ENCODE assay signal across 20 cellular contexts in genomic region chr3:50137567-50137966, GRCh38. TPM values are rescaled to one million over a fixed set of nuclear protein-coding genes. Genes with fewer than 3 reads are reported as not detected.
A peak's percentile ranks its signal among the peaks of the same experiment; 100 is the strongest.
DNase-seq lines count a peak whose midpoint lies in the region; ATAC-seq, FAIRE-seq and TF ChIP-seq lines count a peak whose summit lies in the region.
"Had no signal": no experiment of that assay in that cellular context is flagged by ENCODE, and none has a peak within 500 bp of the region (broad histone marks: within the 10 kb centered on the region; RNA-seq: fewer than 3 reads in every experiment).

No MANE protein-coding gene starts in this region.

- no peak overlapping the region for H2BK120ac ChIP-seq in mesenchymal stem cell (ENCODE audit: low read depth, low read length)

- no peak for TF ChIP-seq EP300 in HepG2 (IDR thresholded peaks at IDR 0.05; ENCODE audit: low read depth in 2 of 2, low read length in 2 of 2)
- no peak for TF ChIP-seq EP300 in HepG2 (CRISPR knock-in tag; IDR thresholded peaks at IDR 0.05; ENCODE audit: borderline replicate concordance)

- H2AK5ac ChIP-seq in mesenchymal stem cell (ENCODE audit: low read length, severe bottlenecking) = peak overlapping the region; percentile 24

- no peak overlapping the region for H3K4me3 Mint-ChIP-seq in glutamatergic neuron (ENCODE audit: unreplicated experiment)
- H3K4me3 Mint-ChIP-seq: CD4-positive, CD25-positive, alpha-beta regulatory T cell had no signal

- H3K27ac ChIP-seq in HepG2 (ENCODE audit: extremely low read length, insufficient read depth, low read length) (no peak overlapping the region), right lobe of liver (no peak overlapping the region), VCaP (peak overlapping the region; percentile 59; the same call in 1 of the 2 replicates), mesenchymal stem cell (ENCODE audit: low read length, poor library complexity, severe bottlenecking) (no peak overlapping the region)
- H3K27ac ChIP-seq: A549 had no signal

- H4K20me1 ChIP-seq in HepG2 (ENCODE audit: insufficient read depth, low read length) = no peaks in the 10 kb centered on the region

- POLR2A ChIA-PET in HepG2 (lab: Yijun Ruan, JAX) = interaction anchor here (0.9 to 1.9 kb wide), 3 partner anchors 10 to 19 kb away, joined by 3 to 6 read pairs (median 3); no protein-coding TSS in a partner anchor

- H3K27me3 ChIP-seq in HepG2 (ENCODE audit: control insufficient read depth in 1 of 2, insufficient read depth in 2 of 2, low read length in 2 of 2) (peaks cover 28 to 67% of the 10 kb centered on the region in 2 experiments; a peak in 4 of 5 replicates), right lobe of liver (no peaks in the 10 kb centered on the region), mesenchymal stem cell (ENCODE audit: control insufficient read depth in 1 of 2, insufficient read depth in 1 of 2, low read length in 2 of 2) (peaks cover 50 to 52% of the 10 kb centered on the region in 2 experiments)

- no peak for DNase-seq in HepG2 (ENCODE audit: low spot score)
- DNase-seq in right lobe of liver = no peak
- DNase-seq in mesenchymal stem cell = no peak
- no peak for DNase-seq in DMS153 (lab: John Stamatoyannopoulos, UW)
- DNase-seq in glutamatergic neuron = no peak
- DNase-seq: CD4-positive, CD25-positive, alpha-beta regulatory T cell; KBM-7; NCI-H1092; NCI-H187; NCI-H446; NCI-H774; SHP77 treated with DMSO at 0.1 percent for 48 hours had no signal

- H3K4me3 ChIP-seq in HepG2 (replicated peaks in 1 of 3; ENCODE audit: insufficient read depth in 1 of 3, low read depth in 2 of 3, low read length in 3 of 3) (no peak overlapping the region), right lobe of liver (no peak overlapping the region), mesenchymal stem cell (ENCODE audit: insufficient read depth in 1 of 2, low read depth in 1 of 2, low read length in 2 of 2) (no peak overlapping the region)
- H3K4me3 ChIP-seq: A549, GM12878 had no signal

- H3K27ac Mint-ChIP-seq in glutamatergic neuron (ENCODE audit: unreplicated experiment) = no peak overlapping the region
- H3K27ac Mint-ChIP-seq: CD4-positive, CD25-positive, alpha-beta regulatory T cell had no signal

- peaks cover under 1% of the 10 kb centered on the region for H3K4me1 Mint-ChIP-seq in glutamatergic neuron (ENCODE audit: low read depth, unreplicated experiment)

- H3K79me1 ChIP-seq in mesenchymal stem cell (replicated peaks; ENCODE audit: low read length, poor library complexity, severe bottlenecking) = no peaks in the 10 kb centered on the region

- H4K91ac ChIP-seq in mesenchymal stem cell (ENCODE audit: low read length) = peak overlapping the region; percentile 30

- H3K79me2 ChIP-seq in HepG2 (ENCODE audit: insufficient read depth, low read length) = no peaks in the 10 kb centered on the region

- TF ChIP-seq POLR2A in HepG2 (IDR thresholded peaks at IDR 0.05; ENCODE audit: insufficient read depth in 1 of 2, low read depth in 2 of 2, low read length in 2 of 2) (no peak), right lobe of liver (IDR thresholded peaks at IDR 0.05) (no peak)

- H3K36me3 ChIP-seq in HepG2 (replicated peaks in 1 of 2; ENCODE audit: control insufficient read depth in 1 of 2, insufficient read depth in 2 of 2, low read length in 2 of 2) (no peaks in the 10 kb centered on the region), right lobe of liver (no peaks in the 10 kb centered on the region), mesenchymal stem cell (ENCODE audit: control insufficient read depth in 1 of 2, insufficient read depth in 2 of 2, low read depth in 1 of 2, low read length in 2 of 2) (no peaks in the 10 kb centered on the region)

- no peaks in the 10 kb centered on the region for H3K36me3 Mint-ChIP-seq in glutamatergic neuron (ENCODE audit: unreplicated experiment)
- H3K36me3 Mint-ChIP-seq: CD4-positive, CD25-positive, alpha-beta regulatory T cell had no signal

- TF ChIP-seq RAD21 in HepG2 (CRISPR knock-in tag; IDR thresholded peaks at IDR 0.05) = no peak

- H3K9ac ChIP-seq in HepG2 (ENCODE audit: insufficient read depth, low read depth, low read length) (no peak overlapping the region), mesenchymal stem cell (ENCODE audit: low read length) (no peak overlapping the region)

- H3K9me3 Mint-ChIP-seq in glutamatergic neuron (ENCODE audit: unreplicated experiment) = peaks cover 7% of the 10 kb centered on the region
- H3K9me3 Mint-ChIP-seq: CD4-positive, CD25-positive, alpha-beta regulatory T cell had no signal

- H2AFZ ChIP-seq in HepG2 (ENCODE audit: low read length) (no peak overlapping the region), mesenchymal stem cell (ENCODE audit: low read depth, low read length) (no peak overlapping the region)

- no peak overlapping the region for H3K18ac ChIP-seq in mesenchymal stem cell (ENCODE audit: low read depth in 1 of 2, low read length in 2 of 2)

- H2BK15ac ChIP-seq in mesenchymal stem cell (ENCODE audit: low read depth, poor library complexity, severe bottlenecking) = no peak overlapping the region

- H3K4me2 ChIP-seq in HepG2 (ENCODE audit: low read depth, low read length) (no peak overlapping the region), mesenchymal stem cell (ENCODE audit: low read length, poor library complexity, severe bottlenecking) (no peak overlapping the region)
- H3K4me2 ChIP-seq: A549 had no signal

- no peak for FAIRE-seq in HepG2 (lab: Jason Lieb, UNC)
- FAIRE-seq: A549, GM12878, GM18507 had no signal

- H3K27me3 Mint-ChIP-seq in glutamatergic neuron (ENCODE audit: unreplicated experiment) = peaks cover 13% of the 10 kb centered on the region

- TF ChIP-seq CTCF in HepG2 (CRISPR knock-in tag; IDR thresholded peaks at IDR 0.05) (no peak), right lobe of liver (IDR thresholded peaks at IDR 0.05) (no peak), VCaP (conservative IDR thresholded peaks at IDR 0.05) (no peak), glutamatergic neuron (IDR thresholded peaks at IDR 0.05; ENCODE audit: partially characterized antibody, unreplicated experiment) (no peak)

- no peak overlapping the region for H4K8ac ChIP-seq in mesenchymal stem cell (ENCODE audit: low read length)

- H3K9me3 ChIP-seq in HepG2 (ENCODE audit: low read length) (no peaks in the 10 kb centered on the region), right lobe of liver (no peaks in the 10 kb centered on the region), mesenchymal stem cell (ENCODE audit: control insufficient read depth, low read length) (no peaks in the 10 kb centered on the region)
- H3K9me3 ChIP-seq: A549 had no signal

- peak; percentile 9; the same call in 2 of the 3 replicates for ATAC-seq in HepG2
- no peak for ATAC-seq in right lobe of liver
- ATAC-seq in HG03565 (IDR thresholded peaks at IDR 0.05; ENCODE audit: unreplicated experiment) = no peak
- no peak for ATAC-seq in HG02678 (IDR thresholded peaks at IDR 0.05; ENCODE audit: unreplicated experiment)
- ATAC-seq: GM12878, HCT116 had no signal

- BruUV-seq in HepG2 (replicated peaks; lab: Mats Ljungman, UMichigan) = no TSS peak

- peaks cover 7% of the 10 kb centered on the region; the same call in 1 of the 2 replicates for H3K4me1 ChIP-seq in HepG2 (ENCODE audit: insufficient read depth, low read length)
- H3K4me1 ChIP-seq in right lobe of liver = no peaks in the 10 kb centered on the region
- peaks cover 27% of the 10 kb centered on the region for H3K4me1 ChIP-seq in mesenchymal stem cell (ENCODE audit: control insufficient read depth, insufficient read depth, low read depth, low read length)
- H3K4me1 ChIP-seq: A549 had no signal

- no peak overlapping the region for H2BK12ac ChIP-seq in mesenchymal stem cell (ENCODE audit: low read length in 2 of 2)

- CTCF ChIA-PET in HepG2 (lab: Yijun Ruan, JAX; ENCODE audit: low intra/inter-chr PET ratio, low total read pairs) = no interaction called here

- no peak overlapping the region for H2BK5ac ChIP-seq in mesenchymal stem cell (ENCODE audit: low read depth, low read length, poor library complexity, severe bottlenecking)

- intact Hi-C loops in HepG2 (cut with micrococcal nuclease; ENCODE audit: unreplicated experiment) (no loop called here), right lobe of liver (cut with DNase I) (no loop called here)

- no peak overlapping the region for H3K23ac ChIP-seq in mesenchymal stem cell (ENCODE audit: low read length in 2 of 2)

- in situ Hi-C loops in HepG2 (cut with HindIII; ENCODE audit: extremely low pct_ligation_motif_present, low pct_unique_long_range_greater_than_20kb) = no loop called here

- H3K4ac ChIP-seq in mesenchymal stem cell (ENCODE audit: low read depth in 1 of 2, low read length in 2 of 2) = no peak overlapping the region

- WGBS in HepG2 (ENCODE audit: low lambda C conversion rate) = 16% methylated on average over 4 of the region's 6 CpGs
- 76% methylated on average over 6 of the region's 6 CpGs for WGBS in right lobe of liver (ENCODE audit: insufficient coverage, low coverage, low lambda C conversion rate, missing lambda C conversion rate)
- WGBS in mesenchymal stem cell = 78% methylated on average over 5 of the region's 6 CpGs

- H3K14ac ChIP-seq in mesenchymal stem cell (ENCODE audit: low read length in 2 of 2) = no peak overlapping the region

RNA-seq across cellular contexts. Expression of gene SEMA3F, which starts 17.6 kb away (rescaled TPM):
- total RNA-seq in HepG2 (2016; rRNA removed; fragmentation: Illumina TruSeq; extraction: Trizol) (3.6 and 7.6 TPM in 2 replicates), right lobe of liver (1 to 10 TPM; 1.2 to 5.9 (median 4.2) TPM), glutamatergic neuron (ENCODE audit: unreplicated experiment) (41.2 TPM)
- 1.5 and 1.7 TPM in 2 replicates for total RNA-seq in HepG2 (2016; cell fraction: cytosol; rRNA removed; fragmentation: Illumina TruSeq; extraction: Trizol; ENCODE audit: low read depth)
- 3.6 and 8.8 TPM in 2 replicates for total RNA-seq in HepG2 (2016; cell fraction: insoluble cytoplasmic fraction; rRNA removed; fragmentation: Illumina TruSeq; extraction: Trizol)
- 4.9 and 5.4 TPM in 2 replicates for total RNA-seq in HepG2 (2016; cell fraction: membrane; rRNA removed; fragmentation: Illumina TruSeq; extraction: Trizol)
- 8.8 and 9.1 TPM in 2 replicates for total RNA-seq in HepG2 (2016; cell fraction: nucleus; rRNA removed; fragmentation: Illumina TruSeq; extraction: Trizol)
- 14.8 and 17.2 TPM in 2 replicates for polyA plus RNA-seq in HepG2 (2011; rRNA removed)
- polyA plus RNA-seq in HepG2 (2011; cell fraction: cytosol; rRNA removed) = 13.5 and 13.7 TPM in 2 replicates
- polyA plus RNA-seq in HepG2 (2011; cell fraction: nucleus; rRNA removed) = 22.1 and 33.2 TPM in 2 replicates
- 9.5 and 12.9 TPM in 2 replicates for polyA plus RNA-seq in HepG2 (2012)
- 2.0 and 2.5 TPM in 2 replicates for polyA plus RNA-seq in HepG2 (2016; cell fraction: cytosol; fragmentation: Illumina TruSeq; extraction: Trizol; ENCODE audit: low read depth)
- 6.6 and 7.1 TPM in 2 replicates for polyA plus RNA-seq in HepG2 (2016; cell fraction: insoluble cytoplasmic fraction; fragmentation: Illumina TruSeq; extraction: Trizol; ENCODE audit: low read depth)
- polyA plus RNA-seq in HepG2 (2016; cell fraction: membrane; fragmentation: Illumina TruSeq; extraction: Trizol; ENCODE audit: low read depth) = 5.8 and 6.2 TPM in 2 replicates
- 22.2 and 24.9 TPM in 2 replicates for polyA plus RNA-seq in HepG2 (2016; cell fraction: nucleus; fragmentation: Illumina TruSeq; extraction: Trizol; ENCODE audit: insufficient read depth, low read depth)
- 63.3 and 65.7 TPM in 2 replicates for polyA minus RNA-seq in HepG2 (2011; rRNA and poly(A)+ RNA removed; ENCODE audit: low replicate concordance)
- polyA minus RNA-seq in HepG2 (2011; cell fraction: cytosol; rRNA and poly(A)+ RNA removed) = 14.4 and 15.7 TPM in 2 replicates
- 7.2 and 9.3 TPM in 2 replicates for polyA minus RNA-seq in HepG2 (2011; cell fraction: nucleus; rRNA and poly(A)+ RNA removed)
- 23.6 TPM for polyA plus RNA-seq in mesenchymal stem cell (2013, experiment 1 of 2)
- polyA plus RNA-seq in mesenchymal stem cell (2013, experiment 2 of 2) = 23.0 TPM
- polyA plus RNA-seq: CD4-positive, CD25-positive, alpha-beta regulatory T cell had no signal

RNA-seq across cellular contexts. Expression of gene RBM5, which starts 48.8 kb away (rescaled TPM):
- 65.0 and 106 TPM in 2 replicates for total RNA-seq in HepG2 (2016; rRNA removed; fragmentation: Illumina TruSeq; extraction: Trizol)
- 28.2 and 29.4 TPM in 2 replicates for total RNA-seq in HepG2 (2016; cell fraction: cytosol; rRNA removed; fragmentation: Illumina TruSeq; extraction: Trizol; ENCODE audit: low read depth)
- total RNA-seq in HepG2 (2016; cell fraction: insoluble cytoplasmic fraction; rRNA removed; fragmentation: Illumina TruSeq; extraction: Trizol) = 57.8 and 102 TPM in 2 replicates
- 21.6 and 27.7 TPM in 2 replicates for total RNA-seq in HepG2 (2016; cell fraction: membrane; rRNA removed; fragmentation: Illumina TruSeq; extraction: Trizol)
- total RNA-seq in HepG2 (2016; cell fraction: nucleus; rRNA removed; fragmentation: Illumina TruSeq; extraction: Trizol) = 176 and 216 TPM in 2 replicates
- 204 and 254 TPM in 2 replicates for polyA plus RNA-seq in HepG2 (2011; rRNA removed)
- 65.2 and 69.9 TPM in 2 replicates for polyA plus RNA-seq in HepG2 (2011; cell fraction: cytosol; rRNA removed)
- polyA plus RNA-seq in HepG2 (2011; cell fraction: nucleus; rRNA removed) = 615 and 653 TPM in 2 replicates
- 78.9 and 117 TPM in 2 replicates for polyA plus RNA-seq in HepG2 (2012)
- polyA plus RNA-seq in HepG2 (2016; cell fraction: cytosol; fragmentation: Illumina TruSeq; extraction: Trizol; ENCODE audit: low read depth) = 2.8 and 3.1 TPM in 2 replicates
- polyA plus RNA-seq in HepG2 (2016; cell fraction: insoluble cytoplasmic fraction; fragmentation: Illumina TruSeq; extraction: Trizol; ENCODE audit: low read depth) = 44.4 and 46.1 TPM in 2 replicates
- 4.0 and 7.3 TPM in 2 replicates for polyA plus RNA-seq in HepG2 (2016; cell fraction: membrane; fragmentation: Illumina TruSeq; extraction: Trizol; ENCODE audit: low read depth)
- polyA plus RNA-seq in HepG2 (2016; cell fraction: nucleus; fragmentation: Illumina TruSeq; extraction: Trizol; ENCODE audit: insufficient read depth, low read depth) = 371 and 412 TPM in 2 replicates
- polyA minus RNA-seq in HepG2 (2011; rRNA and poly(A)+ RNA removed; ENCODE audit: low replicate concordance) = 201 and 212 TPM in 2 replicates
- polyA minus RNA-seq in HepG2 (2011; cell fraction: cytosol; rRNA and poly(A)+ RNA removed) = 50.6 and 64.3 TPM in 2 replicates
- 340 and 438 TPM in 2 replicates for polyA minus RNA-seq in HepG2 (2011; cell fraction: nucleus; rRNA and poly(A)+ RNA removed)
- 10 to 100 TPM; 42.1 to 62.4 (median 46.4) TPM for total RNA-seq in right lobe of liver
- 58.5 TPM for polyA plus RNA-seq in mesenchymal stem cell (2013, experiment 1 of 2)
- 54.7 TPM for polyA plus RNA-seq in mesenchymal stem cell (2013, experiment 2 of 2)
- 363 TPM for total RNA-seq in glutamatergic neuron (ENCODE audit: unreplicated experiment)

RNA-seq across cellular contexts. Expression of gene GNAT1, which starts 53.8 kb away (rescaled TPM):
- total RNA-seq in HepG2 (2016; rRNA removed; fragmentation: Illumina TruSeq; extraction: Trizol) = 0.15 TPM in 1 of 2 replicates, not detected in the other
- total RNA-seq in HepG2 (2016; cell fraction: cytosol; rRNA removed; fragmentation: Illumina TruSeq; extraction: Trizol; ENCODE audit: low read depth) = 1.8 and 2.0 TPM in 2 replicates
- total RNA-seq in HepG2 (2016; cell fraction: insoluble cytoplasmic fraction; rRNA removed; fragmentation: Illumina TruSeq; extraction: Trizol) = 0.09 and 0.28 TPM in 2 replicates
- total RNA-seq in HepG2 (2016; cell fraction: membrane; rRNA removed; fragmentation: Illumina TruSeq; extraction: Trizol) = 0.87 and 1.1 TPM in 2 replicates
- 0.25 and 0.44 TPM in 2 replicates for total RNA-seq in HepG2 (2016; cell fraction: nucleus; rRNA removed; fragmentation: Illumina TruSeq; extraction: Trizol)
- 0.03 TPM in 1 of 2 replicates, not detected in the other for polyA plus RNA-seq in HepG2 (2011; rRNA removed)
- polyA plus RNA-seq in HepG2 (2011; cell fraction: cytosol; rRNA removed) = not detected in 2 replicates
- polyA plus RNA-seq in HepG2 (2011; cell fraction: nucleus; rRNA removed) = 0.14 and 0.33 TPM in 2 replicates
- 0.08 TPM in 1 of 2 replicates, not detected in the other for polyA plus RNA-seq in HepG2 (2012)
- polyA plus RNA-seq in HepG2 (2016; cell fraction: cytosol; fragmentation: Illumina TruSeq; extraction: Trizol; ENCODE audit: low read depth) = not detected in 2 replicates
- polyA plus RNA-seq in HepG2 (2016; cell fraction: insoluble cytoplasmic fraction; fragmentation: Illumina TruSeq; extraction: Trizol; ENCODE audit: low read depth) = not detected in 2 replicates
- not detected in 2 replicates for polyA plus RNA-seq in HepG2 (2016; cell fraction: membrane; fragmentation: Illumina TruSeq; extraction: Trizol; ENCODE audit: low read depth)
- polyA plus RNA-seq in HepG2 (2016; cell fraction: nucleus; fragmentation: Illumina TruSeq; extraction: Trizol; ENCODE audit: insufficient read depth, low read depth) = 0.31 TPM in 1 of 2 replicates, not detected in the other
- 0.47 and 2.3 TPM in 2 replicates for polyA minus RNA-seq in HepG2 (2011; rRNA and poly(A)+ RNA removed; ENCODE audit: low replicate concordance)
- 0.26 TPM in 1 of 2 replicates, not detected in the other for polyA minus RNA-seq in HepG2 (2011; cell fraction: cytosol; rRNA and poly(A)+ RNA removed)
- 1.2 and 1.5 TPM in 2 replicates for polyA minus RNA-seq in HepG2 (2011; cell fraction: nucleus; rRNA and poly(A)+ RNA removed)
- under 1 TPM in 1 of 6 experiments, not detected in 5; 0.07 TPM for total RNA-seq in right lobe of liver
- not detected for polyA plus RNA-seq in mesenchymal stem cell (2013, experiment 1 of 2)
- polyA plus RNA-seq in mesenchymal stem cell (2013, experiment 2 of 2) = not detected
- not detected for total RNA-seq in glutamatergic neuron (ENCODE audit: unreplicated experiment)
- total RNA-seq: CD4-positive, CD25-positive, alpha-beta regulatory T cell; GM12878; M059J had no signal
- polyA plus RNA-seq: A549; CD4-positive, CD25-positive, alpha-beta regulatory T cell; GM12878 had no signal
